Comparison of ENCODE assay signal across 5 cellular contexts in genomic region chr2:16015903-16016265, GRCh38.
"Had no signal": no experiment of that assay in that cellular context is flagged by ENCODE, and none has a peak within 500 bp of the region (broad histone marks: within the 10 kb centered on the region; RNA-seq: fewer than 3 reads in every experiment).

No MANE protein-coding gene starts in this region.

- ATAC-seq: GM23338, K562 had no signal

- H3K4me3 Mint-ChIP-seq: GM23338, H9 had no signal

- H3K9me3 Mint-ChIP-seq: GM23338 had no signal

- H3K27ac Mint-ChIP-seq: GM23338, H9 had no signal

- H3K4me3 ChIP-seq: GM23338, K562 had no signal

- DNase-seq: H9, HCEC 1CT, IMR-90 had no signal
